In genomic region chr16:88335150-88335685, GRCh38 we compare ENCODE assay signal across 18 cellular contexts.
"Had no signal": no experiment of that assay in that cellular context is flagged by ENCODE, and none has a peak within 500 bp of the region (broad histone marks: within the 10 kb centered on the region; RNA-seq: fewer than 3 reads in every experiment).

No MANE protein-coding gene starts in this region.

- DNase-seq: activated CD4-positive, alpha-beta T cell treated with anti-CD3 and anti-CD28 coated beads, Interleukin-2, amount 50 U/mL, for 48 hours; activated CD8-positive, alpha-beta memory T cell treated with anti-CD3 and anti-CD28 coated beads, Interleukin-2, amount 50 U/mL, for 48 hours; activated naive CD4-positive, alpha-beta T cell treated with Interleukin-2 at 50 U/mL for 16 hours; activated naive CD8-positive, alpha-beta T cell treated with anti-CD3 and anti-CD28 coated beads for 36 hours; activated T-cell treated with anti-CD3 and anti-CD28 coated beads, Interleukin-2, amount 50 U/mL, for 48 hours; amniotic stem cell; cerebellar nuclear complex; cortex of kidney; endodermal cell; left ventricle myocardium inferior; natural killer cell; psoas muscle; stimulated activated CD4-positive, alpha-beta T cell treated with anti-CD3 and anti-CD28 coated beads, Interleukin-12 subunit alpha, Interleukin-12 subunit beta, amount 100 ng/mL, for 4 hours; stimulated activated CD4-positive, alpha-beta T cell treated with anti-CD3 and anti-CD28 coated beads, Interleukin-4, amount 100 ng/mL, for 4 hours; stimulated activated naive CD8-positive, alpha-beta T cell treated with anti-CD3 and anti-CD28 coated beads, Interleukin-15, Interleukin-2, amounts not matched to agents 100 U/mL and 50 U/mL, for 24 hours; upper lobe of right lung had no signal

- ATAC-seq: natural killer cell; pancreas; psoas muscle; stimulated activated naive CD8-positive, alpha-beta T cell treated with anti-CD3 and anti-CD28 coated beads, Interleukin-15, Interleukin-2, amounts not matched to agents 100 U/mL and 50 U/mL, for 24 hours; upper lobe of right lung had no signal

- H3K4me1 ChIP-seq: left ventricle myocardium inferior, pancreas, right atrium auricular region, upper lobe of right lung had no signal

- H3K27ac ChIP-seq: left ventricle myocardium inferior, pancreas, psoas muscle, right atrium auricular region, upper lobe of right lung had no signal

- H3K9me3 ChIP-seq: left ventricle myocardium inferior, pancreas, psoas muscle, right atrium auricular region, upper lobe of right lung had no signal

- H3K4me3 ChIP-seq: left ventricle myocardium inferior, pancreas, psoas muscle, right atrium auricular region, upper lobe of right lung had no signal

- H3K36me3 ChIP-seq: left ventricle myocardium inferior, pancreas, right atrium auricular region, upper lobe of right lung had no signal

- H3K27me3 ChIP-seq: pancreas, right atrium auricular region, upper lobe of right lung had no signal
